Comparison of ENCODE assay signal across 8 cellular contexts in the genomic region with DNA sequence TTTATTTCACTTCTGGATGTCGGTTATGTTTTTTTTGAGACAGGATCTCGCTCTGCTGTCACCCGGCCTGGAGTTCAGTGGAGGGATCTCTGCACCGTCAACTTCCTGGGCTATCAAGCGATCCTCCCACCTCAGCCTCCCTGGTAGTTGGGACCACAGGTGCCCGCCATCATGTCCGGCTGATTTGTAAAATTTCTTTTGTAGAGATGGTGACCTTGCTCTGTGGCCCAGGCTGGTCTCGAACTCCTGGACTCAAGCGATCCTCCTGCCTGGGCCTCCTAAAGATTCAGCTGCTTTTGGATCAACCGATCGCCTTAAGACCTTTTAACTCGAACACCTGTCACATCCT. TPM values are rescaled to one million over a fixed set of nuclear protein-coding genes. Genes with fewer than 3 reads are reported as not detected.
DNase-seq lines count a peak whose midpoint lies in the region; ATAC-seq and TF ChIP-seq lines count a peak whose summit lies in the region.

No MANE protein-coding gene starts in this region.

- H3K36me3 Mint-ChIP-seq in CD14-positive monocyte, result peaks cover 17 to 46% of the 10 kb centered on the region in 2 donors
- H3K36me3 Mint-ChIP-seq in activated naive CD8-positive, alpha-beta T cell treated with anti-CD3 and anti-CD28 coated beads for 36 hours, result peaks cover 23% of the 10 kb centered on the region

- no peaks in the 10 kb centered on the region for H3K36me3 ChIP-seq in testis (ENCODE audit: low read depth, missing control alignments)

- H3K27me3 Mint-ChIP-seq in CD14-positive monocyte (ENCODE audit: low read depth in 3 of 3), result peaks cover 0 to 2% (median 2%) of the 10 kb centered on the region in 3 donors
- H3K27me3 Mint-ChIP-seq in activated naive CD8-positive, alpha-beta T cell treated with anti-CD3 and anti-CD28 coated beads for 36 hours, result no peaks in the 10 kb centered on the region

- peak overlapping the region; percentile 97 to 99 (median 98) for H3K27ac Mint-ChIP-seq in CD14-positive monocyte
- peak overlapping the region; percentile 92 for H3K27ac Mint-ChIP-seq in activated naive CD8-positive, alpha-beta T cell treated with anti-CD3 and anti-CD28 coated beads for 36 hours

- 8 to 9% methylated on average over 7 to 12 of the region's 12 CpGs for WGBS in testis, 2 donors

- no peaks in the 10 kb centered on the region for H3K9me3 ChIP-seq in testis

- peak overlapping the region; percentile 95 for H3K27ac ChIP-seq in testis

- peaks cover 29% of the 10 kb centered on the region for H3K4me1 Mint-ChIP-seq in CD14-positive monocyte
- H3K4me1 Mint-ChIP-seq in activated naive CD8-positive, alpha-beta T cell treated with anti-CD3 and anti-CD28 coated beads for 36 hours, result peaks cover 28% of the 10 kb centered on the region

- H3K9me3 Mint-ChIP-seq in CD14-positive monocyte, result peaks cover 7 to 14% (median 9%) of the 10 kb centered on the region in 7 donors
- H3K9me3 Mint-ChIP-seq in activated naive CD8-positive, alpha-beta T cell treated with anti-CD3 and anti-CD28 coated beads for 36 hours, result peaks cover 14% of the 10 kb centered on the region

- TF ChIP-seq CTCF in CD14-positive monocyte (IDR thresholded peaks at IDR 0.05), result no peak
- TF ChIP-seq CTCF in testis (IDR thresholded peaks at IDR 0.05), result no peak

- no peak for TF ChIP-seq POLR2A in testis (IDR thresholded peaks at IDR 0.05)

- H3K27me3 ChIP-seq in testis, result no peaks in the 10 kb centered on the region

- peak overlapping the region; percentile 91 to 95 for H3K4me3 Mint-ChIP-seq in CD14-positive monocyte
- H3K4me3 Mint-ChIP-seq in activated naive CD8-positive, alpha-beta T cell treated with anti-CD3 and anti-CD28 coated beads for 36 hours, result peak overlapping the region; percentile 92

- intact Hi-C loops in CD14-positive monocyte (cut with micrococcal nuclease), result loop anchor here (2.0 to 10.0 kb wide), 4 partner anchors 19 to 102 kb away; no protein-coding TSS in a partner anchor
- intact Hi-C loops in left colon (cut with DNase I, micrococcal nuclease), result no loop called here
- intact Hi-C loops in testis (cut with DNase I; ENCODE audit: low total_unique reads), result no loop called here

- no peak for DNase-seq in CD14-positive monocyte (ENCODE audit: low spot score)
- no peak for DNase-seq in activated naive CD8-positive, alpha-beta T cell treated with anti-CD3 and anti-CD28 coated beads for 36 hours
- DNase-seq in left colon, result no peak
- no peak for DNase-seq in testis
- no peak for DNase-seq in putamen (ENCODE audit: low spot score)

- peak overlapping the region; percentile 86 to 91 for H3K4me3 ChIP-seq in testis

- peak; percentile 0 for ATAC-seq in HG02870 (IDR thresholded peaks at IDR 0.05; ENCODE audit: unreplicated experiment)
- peak; percentile 5 for ATAC-seq in left colon
- no peak for ATAC-seq in GM18868 (IDR thresholded peaks at IDR 0.05; ENCODE audit: unreplicated experiment)
- no peak for ATAC-seq in HG03108 (IDR thresholded peaks at IDR 0.05; ENCODE audit: unreplicated experiment)

- H3K4me1 ChIP-seq in testis, result peaks cover 7% of the 10 kb centered on the region

RNA-seq across cellular contexts. Expression of a gene that starts 0.6 kb away (rescaled TPM):
- polyA plus RNA-seq in CD14-positive monocyte (10 to 100 TPM; 13.6 to 17.3 TPM), testis (ENCODE audit: insufficient read depth, low read depth, low replicate concordance) (70.2 TPM)
- 10 to 100 TPM; 18.9 to 20.3 TPM for total RNA-seq in activated naive CD8-positive, alpha-beta T cell treated with anti-CD3 and anti-CD28 coated beads for 36 hours
- total RNA-seq in left colon (10 to 100 TPM; 25.3 to 27.1 TPM), testis (10 to 100 TPM; 62.5 to 78.4 TPM)

Comparison
In these comparisons a context has a peak if more than half of its experiments do, and no peak if none do; other contexts are left out.
1. ATAC-seq: peak in HG02870 (single experiment) and left colon (single experiment); none in GM18868 (single experiment) and HG03108 (single experiment).
2. intact Hi-C loops: an anchor here in CD14-positive monocyte (2.0 to 10.0 kb wide); none called in left colon and testis.